Comparison of ENCODE assay signal across 1 cellular context in the genomic region with DNA sequence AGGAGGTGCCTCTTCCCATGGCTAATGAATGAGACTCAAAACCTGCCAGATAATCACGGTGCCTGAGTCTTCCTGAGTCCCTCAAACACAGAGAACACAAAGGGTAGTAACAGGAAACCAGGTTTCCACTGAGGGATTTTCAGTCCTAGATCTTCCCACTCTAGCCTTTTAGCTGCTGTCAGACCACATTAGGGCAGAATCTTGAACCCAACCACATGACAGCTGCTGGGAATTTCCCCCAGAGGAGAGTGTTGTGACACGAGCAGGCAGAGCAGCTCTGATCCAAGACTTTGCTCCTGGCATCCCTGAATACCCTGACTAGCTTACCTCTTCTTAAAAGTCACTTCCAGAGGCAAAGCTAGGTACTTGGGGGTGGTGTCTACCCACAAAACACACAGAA.
TF ChIP-seq lines count a peak whose summit lies in the region.

No MANE protein-coding gene starts in this region.

TF ChIP-seq in H1, 55 proteins besides CTCF, POLR2A, EP300 and RAD21 (continued from another document):
- TF ChIP-seq EZH2 (IDR thresholded peaks at IDR 0.05; ENCODE audit: low read depth, low read length, severe bottlenecking) (no peak), RNF2 (IDR thresholded peaks at IDR 0.05; ENCODE audit: borderline replicate concordance, low read depth, low read length, missing control alignments, poor library complexity, severe bottlenecking) (no peak), KDM4A (IDR thresholded peaks at IDR 0.05; ENCODE audit: low read depth, low read length, severe bottlenecking) (no peak), BCL11A (IDR thresholded peaks at IDR 0.05; ENCODE audit: low read depth in 2 of 2, low read length in 2 of 2) (no peak), SIRT6 (IDR thresholded peaks at IDR 0.05; ENCODE audit: low read length) (no peak)
- TF ChIP-seq, protein P1, sequence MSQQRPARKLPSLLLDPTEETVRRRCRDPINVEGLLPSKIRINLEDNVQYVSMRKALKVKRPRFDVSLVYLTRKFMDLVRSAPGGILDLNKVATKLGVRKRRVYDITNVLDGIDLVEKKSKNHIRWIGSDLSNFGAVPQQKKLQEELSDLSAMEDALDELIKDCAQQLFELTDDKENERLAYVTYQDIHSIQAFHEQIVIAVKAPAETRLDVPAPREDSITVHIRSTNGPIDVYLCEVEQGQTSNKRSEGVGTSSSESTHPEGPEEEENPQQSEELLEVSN (IDR thresholded peaks at IDR 0.05) = no peak
TF ChIP-seq in H1: peak in this region for 0.
